26 cellular contexts compared by ENCODE assay signal in the genomic region with DNA sequence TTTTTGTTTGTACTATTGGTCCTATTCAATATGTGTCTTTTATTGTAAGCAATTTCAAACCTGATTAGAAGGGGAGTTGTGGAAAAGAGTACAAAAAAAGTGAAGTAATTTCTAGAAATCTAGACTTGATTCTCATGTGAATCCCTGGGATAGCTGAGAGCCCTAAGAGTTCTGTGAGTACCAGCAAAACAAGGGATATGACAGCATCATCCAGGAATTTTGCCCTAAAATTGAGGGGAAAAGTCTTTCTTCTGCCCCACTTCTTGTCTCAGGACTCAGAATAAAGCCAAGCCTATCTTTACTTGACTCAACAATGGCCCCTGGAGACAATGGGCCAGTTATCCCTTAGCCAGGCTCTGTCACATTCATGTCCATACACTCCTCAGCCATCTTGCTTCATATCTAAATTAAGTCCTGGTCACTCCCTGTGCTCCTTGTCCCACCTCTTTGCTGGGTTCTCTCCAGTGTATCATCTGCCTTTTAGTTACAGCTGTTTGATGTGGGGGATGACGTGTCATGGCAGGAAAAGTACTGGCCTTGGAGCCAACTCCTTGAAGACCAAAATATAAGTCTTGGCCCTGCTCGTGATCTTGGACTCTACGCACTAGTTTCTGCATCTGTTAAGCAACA.
DNase-seq lines count a peak whose midpoint lies in the region; ATAC-seq and TF ChIP-seq lines count a peak whose summit lies in the region.
"Had no signal": no experiment of that assay in that cellular context is flagged by ENCODE, and none has a peak within 500 bp of the region (broad histone marks: within the 10 kb centered on the region; RNA-seq: fewer than 3 reads in every experiment).

No MANE protein-coding gene starts in this region.

- H3K9me3 Mint-ChIP-seq in activated naive CD8-positive, alpha-beta T cell treated with anti-CD3 and anti-CD28 coated beads, Interleukin-2, amount 50 U/mL, for 24 hours, result no peaks in the 10 kb centered on the region
- H3K9me3 Mint-ChIP-seq: activated naive CD8-positive, alpha-beta T cell treated with anti-CD3 and anti-CD28 coated beads, Interleukin-2, amount 10 ng/mL, durations not matched to agents 7 days and 5 days; activated T-helper 17 cell treated with anti-CD3 and anti-CD28 coated beads, Interleukin-2, amount 50 U/mL, for 72 hours; mesothelial cell of epicardium; neural progenitor cell had no signal

- no peaks in the 10 kb centered on the region for H3K4me1 Mint-ChIP-seq in activated naive CD8-positive, alpha-beta T cell treated with anti-CD3 and anti-CD28 coated beads, Interleukin-2, amount 50 U/mL, for 24 hours
- H3K4me1 Mint-ChIP-seq: activated T-helper 17 cell treated with anti-CD3 and anti-CD28 coated beads, Interleukin-2, amount 50 U/mL, for 72 hours; CD4-positive, CD25-positive, alpha-beta regulatory T cell; mesothelial cell of epicardium had no signal

- intact Hi-C loops in esophagus muscularis mucosa (cut with DNase I), result no loop called here

- H3K4me2 ChIP-seq in osteoblast (ENCODE audit: insufficient read depth, low read length), result peak overlapping the region; percentile 28
- H3K4me2 ChIP-seq: KMS-11, neural progenitor cell had no signal

- no peaks in the 10 kb centered on the region for H3K27me3 ChIP-seq in esophagus muscularis mucosa
- no peaks in the 10 kb centered on the region for H3K27me3 ChIP-seq in osteoblast (ENCODE audit: insufficient read depth, low read length)
- H3K27me3 ChIP-seq: neural progenitor cell, tibial nerve had no signal

- H3K79me2 ChIP-seq in osteoblast (ENCODE audit: insufficient read depth, low read length), result peaks cover 41% of the 10 kb centered on the region

- TF ChIP-seq POLR2A in esophagus muscularis mucosa (IDR thresholded peaks at IDR 0.05; ENCODE audit: low read depth), result no peak

- H4K20me1 ChIP-seq in osteoblast (ENCODE audit: insufficient read depth, low read length), result no peaks in the 10 kb centered on the region

- TF ChIP-seq CTCF in esophagus muscularis mucosa (IDR thresholded peaks at IDR 0.05), result no peak
- no peak for TF ChIP-seq CTCF in osteoblast (IDR thresholded peaks at IDR 0.05; ENCODE audit: extremely low read depth, low read depth, low read length)

- DNase-seq in Daoy (ENCODE audit: low read depth) (peak; percentile 60), M059J (ENCODE audit: low read depth) (peak; percentile 79), esophagus muscularis mucosa (ENCODE audit: extremely low spot score) (peak; percentile 92), osteoblast (ENCODE audit: insufficient read length, low spot score, missing footprints) (peak; percentile 74), NCI-H748 treated with DMSO at 0.1 percent for 48 hours (lab: John Stamatoyannopoulos, UW) (no peak)
- no peak for DNase-seq in activated naive CD8-positive, alpha-beta T cell treated with anti-CD3 and anti-CD28 coated beads, Interleukin-2, amount 50 U/mL, for 24 hours
- DNase-seq in stimulated activated CD4-positive, alpha-beta T cell treated with anti-CD3 and anti-CD28 coated beads, Interleukin-4, amount 100 ng/mL, for 1 hour, result no peak
- DNase-seq: activated naive CD8-positive, alpha-beta T cell treated with anti-CD3 and anti-CD28 coated beads, Interleukin-2, amount 10 ng/mL, durations not matched to agents 7 days and 5 days; CD4-positive, CD25-positive, alpha-beta regulatory T cell; central memory CD4-positive, alpha-beta T cell; DMS153; H7; hypothalamus; kidney; NCI-H2107; NCI-H526; retina; stimulated activated naive CD4-positive, alpha-beta T cell treated with Interleukin-2 at 50 U/mL for 16 hours had no signal

- no peak overlapping the region for H2AFZ ChIP-seq in osteoblast (ENCODE audit: low read length)
- H2AFZ ChIP-seq: neural progenitor cell had no signal

- no peak overlapping the region for H3K27ac ChIP-seq in esophagus muscularis mucosa (replicated peaks in 1 of 4)
- peak overlapping the region; percentile 74 for H3K27ac ChIP-seq in osteoblast (ENCODE audit: low read depth, low read length)
- H3K27ac ChIP-seq: HL-60, KMS-11, neural progenitor cell, tibial nerve had no signal

- TF ChIP-seq EP300 in esophagus muscularis mucosa (IDR thresholded peaks at IDR 0.05), result no peak

- 83% methylated on average over 3 of the region's 3 CpGs for WGBS in esophagus muscularis mucosa

- H3K4me3 ChIP-seq in esophagus muscularis mucosa (no peak overlapping the region), osteoblast (ENCODE audit: insufficient read depth, low read length) (peak overlapping the region; percentile 7)
- H3K4me3 ChIP-seq: neural progenitor cell, tibial nerve had no signal

- H3K9me3 ChIP-seq in esophagus muscularis mucosa (no peaks in the 10 kb centered on the region), osteoblast (ENCODE audit: low read depth, low read length) (no peaks in the 10 kb centered on the region)
- H3K9me3 ChIP-seq: tibial nerve had no signal

- ATAC-seq in HG03460 (IDR thresholded peaks at IDR 0.05; ENCODE audit: unreplicated experiment), result no peak
- no peak for ATAC-seq in activated naive CD8-positive, alpha-beta T cell treated with anti-CD3 and anti-CD28 coated beads, Interleukin-2, amount 50 U/mL, for 24 hours
- ATAC-seq: activated CD4-positive, CD25-positive, alpha-beta regulatory T cell treated with anti-CD3 and anti-CD28 coated beads, Interleukin-2, amount 50 U/mL, for 24 hours; activated T-helper 17 cell treated with anti-CD3 and anti-CD28 coated beads, Interleukin-2, amount 50 U/mL, for 72 hours had no signal

- H3K4me1 ChIP-seq in esophagus muscularis mucosa, result peaks cover 0 to 4% (median 0%) of the 10 kb centered on the region in 4 donors
- peaks cover 41% of the 10 kb centered on the region for H3K4me1 ChIP-seq in osteoblast (ENCODE audit: insufficient read depth, low read length)
- H3K4me1 ChIP-seq: tibial nerve had no signal

- H3K4me3 Mint-ChIP-seq in activated naive CD8-positive, alpha-beta T cell treated with anti-CD3 and anti-CD28 coated beads, Interleukin-2, amount 50 U/mL, for 24 hours, result no peak overlapping the region
- H3K4me3 Mint-ChIP-seq: activated naive CD8-positive, alpha-beta T cell treated with anti-CD3 and anti-CD28 coated beads, Interleukin-2, amount 10 ng/mL, durations not matched to agents 7 days and 5 days; activated T-helper 17 cell treated with anti-CD3 and anti-CD28 coated beads, Interleukin-2, amount 50 U/mL, for 72 hours; CD4-positive, CD25-positive, alpha-beta regulatory T cell; mesothelial cell of epicardium; neural progenitor cell had no signal

- H3K36me3 Mint-ChIP-seq in activated naive CD8-positive, alpha-beta T cell treated with anti-CD3 and anti-CD28 coated beads, Interleukin-2, amount 50 U/mL, for 24 hours (ENCODE audit: low read depth), result no peaks in the 10 kb centered on the region
- H3K36me3 Mint-ChIP-seq: CD4-positive, CD25-positive, alpha-beta regulatory T cell; mesothelial cell of epicardium had no signal

- no peaks in the 10 kb centered on the region for H3K27me3 Mint-ChIP-seq in activated naive CD8-positive, alpha-beta T cell treated with anti-CD3 and anti-CD28 coated beads, Interleukin-2, amount 50 U/mL, for 24 hours
- H3K27me3 Mint-ChIP-seq: activated T-helper 17 cell treated with anti-CD3 and anti-CD28 coated beads, Interleukin-2, amount 50 U/mL, for 72 hours; CD4-positive, CD25-positive, alpha-beta regulatory T cell had no signal

- no peaks in the 10 kb centered on the region for H3K36me3 ChIP-seq in esophagus muscularis mucosa
- H3K36me3 ChIP-seq in osteoblast (ENCODE audit: insufficient read depth, low read length), result peaks cover 5% of the 10 kb centered on the region
- H3K36me3 ChIP-seq: neural progenitor cell, tibial nerve had no signal

- no peak overlapping the region for H3K27ac Mint-ChIP-seq in activated naive CD8-positive, alpha-beta T cell treated with anti-CD3 and anti-CD28 coated beads, Interleukin-2, amount 50 U/mL, for 24 hours
- H3K27ac Mint-ChIP-seq: activated naive CD8-positive, alpha-beta T cell treated with anti-CD3 and anti-CD28 coated beads, Interleukin-2, amount 10 ng/mL, durations not matched to agents 7 days and 5 days; activated T-helper 17 cell treated with anti-CD3 and anti-CD28 coated beads, Interleukin-2, amount 50 U/mL, for 72 hours; CD4-positive, CD25-positive, alpha-beta regulatory T cell; mesothelial cell of epicardium; neural progenitor cell had no signal

Comparison
In these comparisons a context has a peak if more than half of its experiments do, and no peak if none do; other contexts are left out.
1. DNase-seq: peak in Daoy (single experiment), M059J (single experiment), esophagus muscularis mucosa (single experiment) and osteoblast (single experiment); none in NCI-H748 treated with DMSO at 0.1 percent for 48 hours (single experiment), activated naive CD8-positive, alpha-beta T cell treated with anti-CD3 and anti-CD28 coated beads, Interleukin-2, amount 50 U/mL, for 24 hours (single experiment) and stimulated activated CD4-positive, alpha-beta T cell treated with anti-CD3 and anti-CD28 coated beads, Interleukin-4, amount 100 ng/mL, for 1 hour (single experiment).